ENCODE assay signal across 2 cellular contexts in genomic region chr19:45097450-45097775, GRCh38.
TF ChIP-seq lines count a peak whose summit lies in the region.

No MANE protein-coding gene starts in this region.

TF ChIP-seq in HepG2, 621 proteins besides CTCF, POLR2A, EP300 and RAD21 (continues in another document):
- TF ChIP-seq HNF4G (IDR thresholded peaks at IDR 0.05; ENCODE audit: borderline replicate concordance, low read depth, low read length) (peak; percentile 63; the same call in 1 of the 2 replicates), HNF4G (CRISPR knock-in tag; IDR thresholded peaks at IDR 0.05; ENCODE audit: borderline replicate concordance, low read depth) (no peak), SMAD9 (CRISPR knock-in tag; IDR thresholded peaks at IDR 0.05) (no peak), RNF219 (CRISPR knock-in tag; IDR thresholded peaks at IDR 0.05) (no peak), TP53 (CRISPR knock-in tag; conservative IDR thresholded peaks at IDR 0.05) (no peak), ZFX (CRISPR knock-in tag; IDR thresholded peaks at IDR 0.05; ENCODE audit: low read depth) (no peak), KAT7 (CRISPR knock-in tag; IDR thresholded peaks at IDR 0.05; ENCODE audit: borderline replicate concordance) (no peak), ZEB1 (IDR thresholded peaks at IDR 0.05; ENCODE audit: insufficient replicate concordance, low read depth) (peak; percentile 13), RARA (CRISPR knock-in tag; IDR thresholded peaks at IDR 0.05) (0 out of 2 replicates have a peak, but pooled peaks have one; percentile 35), ZNF17 (CRISPR knock-in tag; IDR thresholded peaks at IDR 0.05) (no peak), GMEB1 (CRISPR knock-in tag; IDR thresholded peaks at IDR 0.05; ENCODE audit: borderline replicate concordance) (no peak), CBX5 (CRISPR knock-in tag; IDR thresholded peaks at IDR 0.05; ENCODE audit: borderline replicate concordance) (no peak), SNAI1 (CRISPR knock-in tag; IDR thresholded peaks at IDR 0.05; ENCODE audit: borderline replicate concordance) (no peak), ZNF556 (CRISPR knock-in tag; IDR thresholded peaks at IDR 0.05; ENCODE audit: borderline replicate concordance) (no peak), ELF1 (CRISPR knock-in tag; IDR thresholded peaks at IDR 0.05) (no peak), ZFP41 (CRISPR knock-in tag; IDR thresholded peaks at IDR 0.05; ENCODE audit: borderline replicate concordance) (no peak), IRF2 (CRISPR knock-in tag; IDR thresholded peaks at IDR 0.05) (no peak), ZFP90 (CRISPR knock-in tag; IDR thresholded peaks at IDR 0.05; ENCODE audit: borderline replicate concordance) (no peak), PLSCR1 (CRISPR knock-in tag; IDR thresholded peaks at IDR 0.05; ENCODE audit: borderline replicate concordance) (no peak), SSRP1 (CRISPR knock-in tag; IDR thresholded peaks at IDR 0.05) (no peak), ATF4 (CRISPR knock-in tag; IDR thresholded peaks at IDR 0.05) (no peak), HNF4A (CRISPR knock-in tag; IDR thresholded peaks at IDR 0.05) (no peak), ZNF589 (CRISPR knock-in tag; conservative IDR thresholded peaks at IDR 0.05) (no peak), ZNF326 (CRISPR knock-in tag; IDR thresholded peaks at IDR 0.05; ENCODE audit: borderline replicate concordance) (no peak), FOXK1 (CRISPR knock-in tag; IDR thresholded peaks at IDR 0.05; ENCODE audit: borderline replicate concordance, low read depth) (0 out of 2 replicates have a peak, but pooled peaks have one; percentile 17), KMT2B (CRISPR knock-in tag; IDR thresholded peaks at IDR 0.05) (no peak), ZNF3 (CRISPR knock-in tag; IDR thresholded peaks at IDR 0.05) (no peak), GRHL1 (CRISPR knock-in tag; conservative IDR thresholded peaks at IDR 0.05) (no peak), RBAK (CRISPR knock-in tag; IDR thresholded peaks at IDR 0.05) (no peak), ZMAT3 (CRISPR knock-in tag; conservative IDR thresholded peaks at IDR 0.05) (no peak), HMGA1 (CRISPR knock-in tag; conservative IDR thresholded peaks at IDR 0.05) (no peak), AKAP8 (CRISPR knock-in tag; IDR thresholded peaks at IDR 0.05) (no peak)

TF ChIP-seq in GM12878, 131 proteins besides CTCF, POLR2A, EP300 and RAD21:
- TF ChIP-seq PRDM15 (CRISPR knock-in tag; IDR thresholded peaks at IDR 0.05) (no peak), SKIL (IDR thresholded peaks at IDR 0.05; ENCODE audit: low read depth, poor library complexity, severe bottlenecking) (no peak), BHLHE40 (IDR thresholded peaks at IDR 0.05; ENCODE audit: borderline replicate concordance in 1 of 2, low read depth in 2 of 2, low read length in 1 of 2) (no peak), STAT3 (IDR thresholded peaks at IDR 0.05; ENCODE audit: low read depth, low read length) (no peak), LARP7 (IDR thresholded peaks at IDR 0.05) (no peak), SRF (IDR thresholded peaks at IDR 0.05; ENCODE audit: low read depth in 2 of 2, low read length in 2 of 2) (no peak), PKNOX1 (IDR thresholded peaks at IDR 0.05) (no peak), USF1 (IDR thresholded peaks at IDR 0.05; ENCODE audit: borderline replicate concordance, extremely low read length, insufficient read depth, low read depth, low read length) (no peak), ZNF687 (IDR thresholded peaks at IDR 0.05) (no peak), PAX5 (IDR thresholded peaks at IDR 0.05; ENCODE audit: borderline replicate concordance, low read depth, low read length) (no peak), SP1 (IDR thresholded peaks at IDR 0.05; ENCODE audit: low read depth, low read length) (no peak), GATAD2B (conservative IDR thresholded peaks at IDR 0.05; ENCODE audit: low read depth) (no peak), ZNF217 (IDR thresholded peaks at IDR 0.05) (no peak), MXI1 (IDR thresholded peaks at IDR 0.05; ENCODE audit: low read depth, low read length) (no peak), NKRF (conservative IDR thresholded peaks at IDR 0.05) (no peak), HDGF (IDR thresholded peaks at IDR 0.05) (no peak), CUX1 (IDR thresholded peaks at IDR 0.05; ENCODE audit: insufficient replicate concordance, low read depth, low read length) (no peak), MLLT1 (IDR thresholded peaks at IDR 0.05) (no peak)
